In the genomic region with DNA sequence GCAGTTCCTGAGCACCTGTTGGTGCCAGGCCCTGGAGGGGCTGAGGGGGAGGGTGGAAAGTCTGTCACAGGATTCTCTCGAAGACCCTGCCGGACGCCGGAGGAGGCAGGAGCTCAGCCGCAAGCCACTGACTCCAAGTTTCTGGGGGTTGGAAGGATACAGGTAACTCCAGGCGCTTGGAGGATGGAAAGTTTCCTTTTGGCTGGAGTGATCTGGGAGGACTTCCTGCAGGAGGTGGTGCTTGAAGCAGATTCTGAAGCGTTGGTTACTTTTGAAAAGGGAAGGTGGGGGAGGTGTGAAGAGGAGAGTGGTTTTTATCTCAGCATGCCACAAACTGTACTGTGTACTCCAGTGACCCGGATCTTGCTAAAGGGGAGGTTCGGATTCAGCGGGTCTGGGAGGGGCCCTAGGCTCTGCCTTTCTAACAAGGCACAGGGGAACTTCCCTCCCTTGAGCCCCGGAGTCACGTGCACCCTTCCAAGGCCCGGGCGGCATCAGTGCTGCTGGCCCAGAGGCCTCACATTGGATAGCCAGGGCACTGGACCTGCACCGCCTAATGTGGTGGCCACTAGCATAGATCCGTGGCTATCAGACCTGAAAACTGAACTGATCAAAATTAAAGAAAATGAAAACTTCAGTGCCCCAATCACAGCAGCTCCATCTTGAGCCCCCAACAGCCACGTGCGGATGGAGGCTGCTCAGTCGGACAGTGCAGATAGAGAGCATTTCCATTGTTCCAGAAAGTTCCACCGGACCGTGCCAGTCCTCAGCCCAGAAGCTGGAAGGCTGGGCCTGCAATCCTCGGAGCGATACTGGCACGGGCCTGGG, we compare ENCODE assay signal across 8 cellular contexts. TPM values are rescaled to one million over a fixed set of nuclear protein-coding genes. Genes with fewer than 3 reads are reported as not detected.
DNase-seq lines count a peak whose midpoint lies in the region; ATAC-seq, FAIRE-seq and TF ChIP-seq lines count a peak whose summit lies in the region.

No MANE protein-coding gene starts in this region.

- no peak for ATAC-seq in GM23338

- H3K9me3 Mint-ChIP-seq in GM23338, result peaks cover 6% of the 10 kb centered on the region
- peaks cover 43% of the 10 kb centered on the region for H3K9me3 Mint-ChIP-seq in glutamatergic neuron (ENCODE audit: unreplicated experiment)

- H3K4me3 Mint-ChIP-seq in GM23338 (peak overlapping the region; percentile 5; the same call in 1 of the 3 replicates), glutamatergic neuron (ENCODE audit: unreplicated experiment) (peak overlapping the region; percentile 27)

- H3K27ac ChIP-seq in GM23338 (ENCODE audit: low read depth) (peak overlapping the region; percentile 91; the same call in 1 of the 2 replicates), OCI-LY1 (ENCODE audit: low read depth, low read length, poor library complexity, severe bottlenecking) (peak overlapping the region; percentile 85), thyroid gland (peak overlapping the region in 2 of 3 donors; percentile 71 to 82)

- H3K36me3 Mint-ChIP-seq in GM23338 (ENCODE audit: low read depth), result peaks cover 14% of the 10 kb centered on the region
- no peaks in the 10 kb centered on the region for H3K36me3 Mint-ChIP-seq in glutamatergic neuron (ENCODE audit: unreplicated experiment)

- H3K4me1 Mint-ChIP-seq in GM23338 (peaks cover 75% of the 10 kb centered on the region), glutamatergic neuron (ENCODE audit: low read depth, unreplicated experiment) (peaks cover 73% of the 10 kb centered on the region)

- H3K27me3 ChIP-seq in GM23338 (ENCODE audit: insufficient read depth), result no peaks in the 10 kb centered on the region
- H3K27me3 ChIP-seq in OCI-LY1 (ENCODE audit: insufficient read depth, low read length), result no peaks in the 10 kb centered on the region
- H3K27me3 ChIP-seq in thyroid gland, result no peaks in the 10 kb centered on the region

- H4K20me1 ChIP-seq in GM23338 (replicated peaks; ENCODE audit: insufficient read depth), result no peaks in the 10 kb centered on the region; the same call in 1 of the 2 replicates
- H4K20me1 ChIP-seq in OCI-LY1 (ENCODE audit: insufficient read depth, low read length), result no peaks in the 10 kb centered on the region; the same call in 1 of the 2 replicates

- peaks cover 21% of the 10 kb centered on the region for H3K27me3 Mint-ChIP-seq in GM23338 (ENCODE audit: insufficient read depth, low read depth, poor library complexity)
- H3K27me3 Mint-ChIP-seq in glutamatergic neuron (ENCODE audit: unreplicated experiment), result peaks cover 37% of the 10 kb centered on the region

- FAIRE-seq in HTR-8/SVneo (lab: Jason Lieb, UNC), result no peak

- peaks cover 37% of the 10 kb centered on the region for H3F3A ChIP-seq in GM23338 (replicated peaks; ENCODE audit: low read depth)
- H3F3A ChIP-seq in OCI-LY1 (ENCODE audit: insufficient read depth, low read length), result peaks cover 5% of the 10 kb centered on the region; the same call in 1 of the 2 replicates

- H3K79me2 ChIP-seq in GM23338 (replicated peaks; ENCODE audit: insufficient read depth) (peaks cover 80% of the 10 kb centered on the region), OCI-LY1 (ENCODE audit: insufficient read depth, low read length) (0 out of 2 replicates have a peak, but pooled peaks cover 2% of the 10 kb centered on the region)

- 0 out of 2 replicates have a peak overlapping the region, but pooled peaks have one; percentile 7 for H3K4me3 ChIP-seq in GM23338
- H3K4me3 ChIP-seq in OCI-LY1 (ENCODE audit: low read depth, low read length, poor library complexity, severe bottlenecking), result peak overlapping the region; percentile 32
- no peak overlapping the region for H3K4me3 ChIP-seq in thyroid gland (replicated peaks in 1 of 3)

- intact Hi-C loops in thyroid gland (cut with DNase I), result no loop called here

- peak overlapping the region; percentile 74 for H3K4me2 ChIP-seq in GM23338
- H3K4me2 ChIP-seq in OCI-LY1 (ENCODE audit: low read length), result peak overlapping the region; percentile 62

- H3K36me3 ChIP-seq in GM23338 (ENCODE audit: insufficient read depth) (no peaks in the 10 kb centered on the region), OCI-LY1 (ENCODE audit: insufficient read depth, low read length) (peaks cover 36% of the 10 kb centered on the region), thyroid gland (no peaks in the 10 kb centered on the region)

- no peak for TF ChIP-seq CTCF in GM10266 (IDR thresholded peaks at IDR 0.05; ENCODE audit: control insufficient read depth, insufficient read depth, low read depth, missing control alignments)
- TF ChIP-seq CTCF in GM23338 (conservative IDR thresholded peaks at IDR 0.05; ENCODE audit: low read depth in 2 of 2), result no peak
- no peak for TF ChIP-seq CTCF in OCI-LY1 (IDR thresholded peaks at IDR 0.05; ENCODE audit: low read length)
- TF ChIP-seq CTCF in glutamatergic neuron (IDR thresholded peaks at IDR 0.05; ENCODE audit: partially characterized antibody, unreplicated experiment), result no peak
- TF ChIP-seq CTCF in thyroid gland (IDR thresholded peaks at IDR 0.05), result no peak

- H3K27ac Mint-ChIP-seq in GM23338 (no peak overlapping the region), glutamatergic neuron (ENCODE audit: unreplicated experiment) (no peak overlapping the region)

- H2AFZ ChIP-seq in GM23338, result no peak overlapping the region
- no peak overlapping the region for H2AFZ ChIP-seq in OCI-LY1 (ENCODE audit: low read length)

- no peak for TF ChIP-seq POLR2A in thyroid gland (IDR thresholded peaks at IDR 0.05)

- WGBS in thyroid gland, 2 donors, result 82 to 85% methylated on average over 23 to 24 of the region's 24 CpGs

- no peak overlapping the region; the same call in 1 of the 2 replicates for H3K9ac ChIP-seq in OCI-LY1 (ENCODE audit: low read length)

- H3K4me1 ChIP-seq in GM23338 (ENCODE audit: insufficient read depth) (peaks cover 65% of the 10 kb centered on the region), OCI-LY1 (ENCODE audit: insufficient read depth, low read length, severe bottlenecking) (peaks cover 67% of the 10 kb centered on the region), thyroid gland (peaks cover 45 to 80% of the 10 kb centered on the region in 2 donors)

- peak; percentile 86 for DNase-seq in GM10266 (ENCODE audit: extremely low spot score)
- DNase-seq in GM23338 (ENCODE audit: low spot score), result no peak
- no peak for DNase-seq in glutamatergic neuron
- peak in 1 of 2 donors; percentile 46 for DNase-seq in thyroid gland
- no peak for DNase-seq in retina
- no peak for DNase-seq in foreskin melanocyte
- DNase-seq in HTR-8/SVneo (ENCODE audit: insufficient read length, low spot score), result no peak

- H3K9me3 ChIP-seq in OCI-LY1 (ENCODE audit: low read length) (no peaks in the 10 kb centered on the region), thyroid gland (no peaks in the 10 kb centered on the region)

- H3K9me2 ChIP-seq in GM23338 (ENCODE audit: insufficient read depth) (no peaks in the 10 kb centered on the region), OCI-LY1 (ENCODE audit: low read depth, low read length) (no peaks in the 10 kb centered on the region)

TF ChIP-seq in GM23338, 12 proteins besides CTCF, POLR2A, EP300 and RAD21 (continues in another document):
- no peak for TF ChIP-seq ZNF114 (CRISPR knock-in tag; IDR thresholded peaks at IDR 0.05)
- TF ChIP-seq JUNB (IDR thresholded peaks at IDR 0.05; ENCODE audit: unreplicated experiment), result no peak
- TF ChIP-seq CREB1 (CRISPR knock-in tag; IDR thresholded peaks at IDR 0.05; ENCODE audit: low read depth), result no peak
- TF ChIP-seq EZH2 (IDR thresholded peaks at IDR 0.05; ENCODE audit: low read depth, unreplicated experiment), result no peak
- TF ChIP-seq POLR2AphosphoS5 (IDR thresholded peaks at IDR 0.05; ENCODE audit: low read depth), result no peak
- TF ChIP-seq STAT1 (IDR thresholded peaks at IDR 0.05; ENCODE audit: unreplicated experiment), result no peak
- TF ChIP-seq NANOG (IDR thresholded peaks at IDR 0.05; ENCODE audit: borderline replicate concordance), result no peak
- TF ChIP-seq, protein P1, sequence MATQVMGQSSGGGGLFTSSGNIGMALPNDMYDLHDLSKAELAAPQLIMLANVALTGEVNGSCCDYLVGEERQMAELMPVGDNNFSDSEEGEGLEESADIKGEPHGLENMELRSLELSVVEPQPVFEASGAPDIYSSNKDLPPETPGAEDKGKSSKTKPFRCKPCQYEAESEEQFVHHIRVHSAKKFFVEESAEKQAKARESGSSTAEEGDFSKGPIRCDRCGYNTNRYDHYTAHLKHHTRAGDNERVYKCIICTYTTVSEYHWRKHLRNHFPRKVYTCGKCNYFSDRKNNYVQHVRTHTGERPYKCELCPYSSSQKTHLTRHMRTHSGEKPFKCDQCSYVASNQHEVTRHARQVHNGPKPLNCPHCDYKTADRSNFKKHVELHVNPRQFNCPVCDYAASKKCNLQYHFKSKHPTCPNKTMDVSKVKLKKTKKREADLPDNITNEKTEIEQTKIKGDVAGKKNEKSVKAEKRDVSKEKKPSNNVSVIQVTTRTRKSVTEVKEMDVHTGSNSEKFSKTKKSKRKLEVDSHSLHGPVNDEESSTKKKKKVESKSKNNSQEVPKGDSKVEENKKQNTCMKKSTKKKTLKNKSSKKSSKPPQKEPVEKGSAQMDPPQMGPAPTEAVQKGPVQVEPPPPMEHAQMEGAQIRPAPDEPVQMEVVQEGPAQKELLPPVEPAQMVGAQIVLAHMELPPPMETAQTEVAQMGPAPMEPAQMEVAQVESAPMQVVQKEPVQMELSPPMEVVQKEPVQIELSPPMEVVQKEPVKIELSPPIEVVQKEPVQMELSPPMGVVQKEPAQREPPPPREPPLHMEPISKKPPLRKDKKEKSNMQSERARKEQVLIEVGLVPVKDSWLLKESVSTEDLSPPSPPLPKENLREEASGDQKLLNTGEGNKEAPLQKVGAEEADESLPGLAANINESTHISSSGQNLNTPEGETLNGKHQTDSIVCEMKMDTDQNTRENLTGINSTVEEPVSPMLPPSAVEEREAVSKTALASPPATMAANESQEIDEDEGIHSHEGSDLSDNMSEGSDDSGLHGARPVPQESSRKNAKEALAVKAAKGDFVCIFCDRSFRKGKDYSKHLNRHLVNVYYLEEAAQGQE (IDR thresholded peaks at IDR 0.05; ENCODE audit: unreplicated experiment), result no peak

RNA-seq across cellular contexts. Expression of a gene that starts 42.2 kb away (rescaled TPM):
- 118 and 135 TPM in 2 replicates for total RNA-seq in GM23338 (2014; rRNA removed; shearing (Covaris generic))
- polyA plus RNA-seq in GM23338 (2016; fragmentation: Nextera tagmentation; extraction: Ambion mirVana), result 32.4 and 34.0 TPM in 2 replicates
- total RNA-seq in glutamatergic neuron (ENCODE audit: unreplicated experiment), result 473 TPM
- 100 to 1,000 TPM in 1 of 4 donors, 10 to 100 TPM in 3; 54.2 to 155 (median 71.9) TPM for total RNA-seq in thyroid gland

Comparison
In these comparisons a context has a peak if more than half of its experiments do, and no peak if none do; other contexts are left out.
1. H3K4me3 ChIP-seq: peak in GM23338 (single experiment) and OCI-LY1 (single experiment); none in thyroid gland (0 of 3).
2. Peak in every context shown above with its lines, with median percentiles within 50 percentile points of each other: H3K27ac ChIP-seq.